ENCODE assay signal across 1 cellular context in genomic region chr19:54125713-54126112, GRCh38.
TF ChIP-seq lines count a peak whose summit lies in the region.

No MANE protein-coding gene starts in this region.

TF ChIP-seq in GM12878, 131 proteins besides CTCF, POLR2A, EP300 and RAD21:
- TF ChIP-seq ASH2L (IDR thresholded peaks at IDR 0.05; ENCODE audit: borderline replicate concordance, low read depth) (no peak), ZNF274 (IDR thresholded peaks at IDR 0.05; ENCODE audit: insufficient read depth, insufficient read length) (no peak), CHD4 (IDR thresholded peaks at IDR 0.05) (no peak), SIX5 (IDR thresholded peaks at IDR 0.05; ENCODE audit: low read depth, low read length, severe bottlenecking) (no peak), ZBED1 (IDR thresholded peaks at IDR 0.05; ENCODE audit: borderline replicate concordance) (no peak), SUZ12 (IDR thresholded peaks at IDR 0.05; ENCODE audit: unreplicated experiment) (no peak), PKNOX1 (IDR thresholded peaks at IDR 0.05) (no peak)
TF ChIP-seq in GM12878: peak in this region for 0.
